In the genomic region with DNA sequence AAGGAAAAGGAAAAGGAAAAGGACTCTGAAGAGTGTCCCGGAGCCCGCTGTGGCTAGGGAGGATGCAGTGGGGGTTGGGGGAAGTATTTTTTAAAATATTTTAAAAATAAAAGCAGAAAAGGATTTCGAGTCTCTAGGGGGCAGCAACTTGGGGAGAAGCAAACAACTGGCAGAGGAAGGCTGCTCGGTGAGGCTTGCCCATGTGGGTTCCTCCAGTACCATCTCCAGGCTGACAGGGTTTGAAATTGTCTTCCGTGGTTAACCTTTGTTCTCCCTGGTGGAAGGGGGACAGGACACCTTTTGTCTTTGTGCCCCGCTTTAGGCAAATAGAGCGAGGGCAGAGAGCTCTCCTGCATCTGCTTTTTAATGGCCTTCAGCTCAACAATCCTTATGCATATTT, we compare ENCODE assay signal across 8 cellular contexts.
DNase-seq lines count a peak whose midpoint lies in the region; ATAC-seq and TF ChIP-seq lines count a peak whose summit lies in the region.

No MANE protein-coding gene starts in this region.

- intact Hi-C loops in activated CD4-positive, alpha-beta T cell treated with anti-CD3 and anti-CD28 coated beads, Interleukin-2, amount 10 ng/mL, durations not matched to agents 24 days and 14 days (cut with micrococcal nuclease): loop anchor here (5.0 kb wide), 6 partner anchors 200 to 885 kb away; a partner anchor contains a TSS

- no peaks in the 10 kb centered on the region for H3K9me3 ChIP-seq in RWPE2 (ENCODE audit: severe bottlenecking)

- H3K4me1 Mint-ChIP-seq in activated CD4-positive, alpha-beta T cell treated with anti-CD3 and anti-CD28 coated beads, Interleukin-2, amount 10 ng/mL, durations not matched to agents 24 days and 14 days: peaks cover 74% of the 10 kb centered on the region
- peaks cover 95% of the 10 kb centered on the region for H3K4me1 Mint-ChIP-seq in stimulated activated naive CD8-positive, alpha-beta T cell treated with anti-CD3 and anti-CD28 coated beads, Interleukin-15, amount 100 ng/mL, for 72 hours

- H3K27me3 Mint-ChIP-seq in activated CD4-positive, alpha-beta T cell treated with anti-CD3 and anti-CD28 coated beads, Interleukin-2, amount 10 ng/mL, durations not matched to agents 24 days and 14 days: peaks cover 4% of the 10 kb centered on the region
- no peaks in the 10 kb centered on the region for H3K27me3 Mint-ChIP-seq in stimulated activated naive CD8-positive, alpha-beta T cell treated with anti-CD3 and anti-CD28 coated beads, Interleukin-15, amount 100 ng/mL, for 72 hours

- ATAC-seq in RWPE2 (ENCODE audit: low read depth) (no peak), HG03460 (IDR thresholded peaks at IDR 0.05; ENCODE audit: unreplicated experiment) (no peak)
- no peak for ATAC-seq in stimulated activated naive CD8-positive, alpha-beta T cell treated with anti-CD3 and anti-CD28 coated beads, Interleukin-15, amount 100 ng/mL, for 72 hours

- no peaks in the 10 kb centered on the region for H3K9me3 Mint-ChIP-seq in activated CD4-positive, alpha-beta T cell treated with anti-CD3 and anti-CD28 coated beads, Interleukin-2, amount 10 ng/mL, durations not matched to agents 24 days and 14 days
- no peaks in the 10 kb centered on the region for H3K9me3 Mint-ChIP-seq in stimulated activated naive CD8-positive, alpha-beta T cell treated with anti-CD3 and anti-CD28 coated beads, Interleukin-15, amount 100 ng/mL, for 72 hours

- no peaks in the 10 kb centered on the region for H3K36me3 Mint-ChIP-seq in activated CD4-positive, alpha-beta T cell treated with anti-CD3 and anti-CD28 coated beads, Interleukin-2, amount 10 ng/mL, durations not matched to agents 24 days and 14 days (ENCODE audit: low read depth)

- H3K36me3 ChIP-seq in RWPE2 (ENCODE audit: low read depth): no peaks in the 10 kb centered on the region

- H3K27ac Mint-ChIP-seq in activated CD4-positive, alpha-beta T cell treated with anti-CD3 and anti-CD28 coated beads, Interleukin-2, amount 10 ng/mL, durations not matched to agents 24 days and 14 days: peak overlapping the region; percentile 96
- H3K27ac Mint-ChIP-seq in stimulated activated naive CD8-positive, alpha-beta T cell treated with anti-CD3 and anti-CD28 coated beads, Interleukin-15, amount 100 ng/mL, for 72 hours: peak overlapping the region; percentile 85 to 88

- peak; percentile 70 for DNase-seq in activated CD4-positive, alpha-beta T cell treated with anti-CD3 and anti-CD28 coated beads, Interleukin-2, amount 10 ng/mL, durations not matched to agents 24 days and 14 days
- DNase-seq in activated CD4-positive, alpha-beta T cell treated with anti-CD3 and anti-CD28 coated beads for 4 hours: no peak
- no peak for DNase-seq in RWPE2 (ENCODE audit: low spot score)
- no peak for DNase-seq in epithelial cell of proximal tubule (ENCODE audit: low read depth)
- peak; percentile 47 to 49 for DNase-seq in stimulated activated naive CD8-positive, alpha-beta T cell treated with anti-CD3 and anti-CD28 coated beads, Interleukin-15, amount 100 ng/mL, for 72 hours
- no peak for DNase-seq in activated gamma-delta T cell (lab: John Stamatoyannopoulos, UW)
- no peak for DNase-seq in GDM1 (lab: John Stamatoyannopoulos, UW)

- H3K4me3 Mint-ChIP-seq in activated CD4-positive, alpha-beta T cell treated with anti-CD3 and anti-CD28 coated beads, Interleukin-2, amount 10 ng/mL, durations not matched to agents 24 days and 14 days: peak overlapping the region; percentile 39
- H3K4me3 Mint-ChIP-seq in stimulated activated naive CD8-positive, alpha-beta T cell treated with anti-CD3 and anti-CD28 coated beads, Interleukin-15, amount 100 ng/mL, for 72 hours: peak overlapping the region; percentile 71 to 83

- TF ChIP-seq CTCF in RWPE2 (IDR thresholded peaks at IDR 0.05; ENCODE audit: poor library complexity, severe bottlenecking) (peak; percentile 10), epithelial cell of proximal tubule (conservative IDR thresholded peaks at IDR 0.05; ENCODE audit: low read depth, low read length) (peak; percentile 39)

- H3K4me1 ChIP-seq in RWPE2 (ENCODE audit: insufficient read depth, poor library complexity, severe bottlenecking): peaks cover 52% of the 10 kb centered on the region

- H3K27ac ChIP-seq in RWPE2 (ENCODE audit: poor library complexity, severe bottlenecking): peak overlapping the region; percentile 88

- no peak overlapping the region for H3K4me3 ChIP-seq in RWPE2 (ENCODE audit: severe bottlenecking)
- no peak overlapping the region for H3K4me3 ChIP-seq in epithelial cell of proximal tubule (ENCODE audit: low read depth, low read length)

- H3K27me3 ChIP-seq in RWPE2 (ENCODE audit: insufficient read depth, poor library complexity, severe bottlenecking): no peaks in the 10 kb centered on the region

Comparison
In these comparisons a context has a peak if more than half of its experiments do, and no peak if none do; other contexts are left out.
1. DNase-seq: peak in activated CD4-positive, alpha-beta T cell treated with anti-CD3 and anti-CD28 coated beads, Interleukin-2, amount 10 ng/mL, durations not matched to agents 24 days and 14 days (single experiment) and stimulated activated naive CD8-positive, alpha-beta T cell treated with anti-CD3 and anti-CD28 coated beads, Interleukin-15, amount 100 ng/mL, for 72 hours (2 of 2); none in activated CD4-positive, alpha-beta T cell treated with anti-CD3 and anti-CD28 coated beads for 4 hours (0 of 2), RWPE2 (single experiment), epithelial cell of proximal tubule (single experiment), activated gamma-delta T cell (single experiment) and GDM1 (single experiment).